1 cellular context compared by ENCODE assay signal in the genomic region with DNA sequence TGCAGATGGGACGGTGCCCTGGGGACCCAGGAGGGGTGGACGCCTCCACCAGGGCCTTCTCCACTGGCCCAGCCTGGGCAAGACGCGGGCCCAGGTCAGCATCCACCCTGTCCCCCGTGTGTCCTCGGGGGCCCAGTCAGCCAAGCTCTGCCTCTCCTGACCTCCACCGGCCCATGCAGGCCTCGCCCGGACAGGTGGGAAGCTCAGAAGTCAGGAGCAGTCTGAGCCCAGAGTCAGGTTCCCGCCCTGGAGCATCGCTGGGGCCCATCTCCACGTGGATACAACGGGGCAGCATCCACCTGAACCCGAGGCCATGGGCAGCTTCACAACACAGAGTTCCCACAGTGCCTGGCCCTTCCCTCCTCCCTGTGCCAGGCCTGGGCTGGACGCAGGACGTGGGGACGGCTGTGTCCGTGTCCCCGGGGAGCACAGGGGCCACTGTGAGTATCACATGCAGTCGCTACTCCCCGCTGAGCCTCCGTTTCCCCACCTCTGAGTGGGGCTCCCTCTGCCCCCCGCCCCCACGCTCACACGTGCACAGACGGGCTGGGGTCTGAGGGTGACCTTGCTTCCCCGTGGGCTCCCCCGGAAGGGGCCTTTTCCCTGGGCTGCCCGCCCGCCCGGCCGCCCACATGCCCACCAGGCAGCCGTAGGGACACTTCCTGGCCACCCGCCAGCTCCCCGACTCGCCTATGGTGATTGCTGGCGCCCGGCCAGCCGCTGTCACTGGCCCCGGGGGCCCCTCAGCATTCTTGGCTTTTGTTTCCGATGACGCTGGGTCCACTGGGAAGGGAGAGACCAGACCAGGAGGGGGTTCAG.
TF ChIP-seq lines count a peak whose summit lies in the region.

No MANE protein-coding gene starts in this region.

TF ChIP-seq in HepG2, 621 proteins besides CTCF, POLR2A, EP300 and RAD21 (continued from another document):
- TF ChIP-seq, protein P1, sequence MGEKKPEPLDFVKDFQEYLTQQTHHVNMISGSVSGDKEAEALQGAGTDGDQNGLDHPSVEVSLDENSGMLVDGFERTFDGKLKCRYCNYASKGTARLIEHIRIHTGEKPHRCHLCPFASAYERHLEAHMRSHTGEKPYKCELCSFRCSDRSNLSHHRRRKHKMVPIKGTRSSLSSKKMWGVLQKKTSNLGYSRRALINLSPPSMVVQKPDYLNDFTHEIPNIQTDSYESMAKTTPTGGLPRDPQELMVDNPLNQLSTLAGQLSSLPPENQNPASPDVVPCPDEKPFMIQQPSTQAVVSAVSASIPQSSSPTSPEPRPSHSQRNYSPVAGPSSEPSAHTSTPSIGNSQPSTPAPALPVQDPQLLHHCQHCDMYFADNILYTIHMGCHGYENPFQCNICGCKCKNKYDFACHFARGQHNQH (CRISPR knock-in tag; IDR thresholded peaks at IDR 0.05), result no peak
- no peak for TF ChIP-seq ATF7 (IDR thresholded peaks at IDR 0.05)
- peak; percentile 29; the same call in 1 of the 2 replicates for TF ChIP-seq ATF7 (CRISPR knock-in tag; IDR thresholded peaks at IDR 0.05)
- 0 out of 2 replicates have a peak, but pooled peaks have one; percentile 49 for TF ChIP-seq ZSCAN25 (CRISPR knock-in tag; IDR thresholded peaks at IDR 0.05)
- peak; percentile 34; the same call in 1 of the 2 replicates for TF ChIP-seq KDM5B (CRISPR knock-in tag; IDR thresholded peaks at IDR 0.05; ENCODE audit: borderline replicate concordance)
- 0 out of 2 replicates have a peak, but pooled peaks have one; percentile 39 for TF ChIP-seq ZNF274 (CRISPR knock-in tag; IDR thresholded peaks at IDR 0.05)
- TF ChIP-seq NFRKB (IDR thresholded peaks at IDR 0.05), result no peak
- TF ChIP-seq, protein P2, sequence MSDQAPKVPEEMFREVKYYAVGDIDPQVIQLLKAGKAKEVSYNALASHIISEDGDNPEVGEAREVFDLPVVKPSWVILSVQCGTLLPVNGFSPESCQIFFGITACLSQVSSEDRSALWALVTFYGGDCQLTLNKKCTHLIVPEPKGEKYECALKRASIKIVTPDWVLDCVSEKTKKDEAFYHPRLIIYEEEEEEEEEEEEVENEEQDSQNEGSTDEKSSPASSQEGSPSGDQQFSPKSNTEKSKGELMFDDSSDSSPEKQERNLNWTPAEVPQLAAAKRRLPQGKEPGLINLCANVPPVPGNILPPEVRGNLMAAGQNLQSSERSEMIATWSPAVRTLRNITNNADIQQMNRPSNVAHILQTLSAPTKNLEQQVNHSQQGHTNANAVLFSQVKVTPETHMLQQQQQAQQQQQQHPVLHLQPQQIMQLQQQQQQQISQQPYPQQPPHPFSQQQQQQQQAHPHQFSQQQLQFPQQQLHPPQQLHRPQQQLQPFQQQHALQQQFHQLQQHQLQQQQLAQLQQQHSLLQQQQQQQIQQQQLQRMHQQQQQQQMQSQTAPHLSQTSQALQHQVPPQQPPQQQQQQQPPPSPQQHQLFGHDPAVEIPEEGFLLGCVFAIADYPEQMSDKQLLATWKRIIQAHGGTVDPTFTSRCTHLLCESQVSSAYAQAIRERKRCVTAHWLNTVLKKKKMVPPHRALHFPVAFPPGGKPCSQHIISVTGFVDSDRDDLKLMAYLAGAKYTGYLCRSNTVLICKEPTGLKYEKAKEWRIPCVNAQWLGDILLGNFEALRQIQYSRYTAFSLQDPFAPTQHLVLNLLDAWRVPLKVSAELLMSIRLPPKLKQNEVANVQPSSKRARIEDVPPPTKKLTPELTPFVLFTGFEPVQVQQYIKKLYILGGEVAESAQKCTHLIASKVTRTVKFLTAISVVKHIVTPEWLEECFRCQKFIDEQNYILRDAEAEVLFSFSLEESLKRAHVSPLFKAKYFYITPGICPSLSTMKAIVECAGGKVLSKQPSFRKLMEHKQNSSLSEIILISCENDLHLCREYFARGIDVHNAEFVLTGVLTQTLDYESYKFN (CRISPR knock-in tag; conservative IDR thresholded peaks at IDR 0.05), result peak; percentile 66
- TF ChIP-seq, protein P3, sequence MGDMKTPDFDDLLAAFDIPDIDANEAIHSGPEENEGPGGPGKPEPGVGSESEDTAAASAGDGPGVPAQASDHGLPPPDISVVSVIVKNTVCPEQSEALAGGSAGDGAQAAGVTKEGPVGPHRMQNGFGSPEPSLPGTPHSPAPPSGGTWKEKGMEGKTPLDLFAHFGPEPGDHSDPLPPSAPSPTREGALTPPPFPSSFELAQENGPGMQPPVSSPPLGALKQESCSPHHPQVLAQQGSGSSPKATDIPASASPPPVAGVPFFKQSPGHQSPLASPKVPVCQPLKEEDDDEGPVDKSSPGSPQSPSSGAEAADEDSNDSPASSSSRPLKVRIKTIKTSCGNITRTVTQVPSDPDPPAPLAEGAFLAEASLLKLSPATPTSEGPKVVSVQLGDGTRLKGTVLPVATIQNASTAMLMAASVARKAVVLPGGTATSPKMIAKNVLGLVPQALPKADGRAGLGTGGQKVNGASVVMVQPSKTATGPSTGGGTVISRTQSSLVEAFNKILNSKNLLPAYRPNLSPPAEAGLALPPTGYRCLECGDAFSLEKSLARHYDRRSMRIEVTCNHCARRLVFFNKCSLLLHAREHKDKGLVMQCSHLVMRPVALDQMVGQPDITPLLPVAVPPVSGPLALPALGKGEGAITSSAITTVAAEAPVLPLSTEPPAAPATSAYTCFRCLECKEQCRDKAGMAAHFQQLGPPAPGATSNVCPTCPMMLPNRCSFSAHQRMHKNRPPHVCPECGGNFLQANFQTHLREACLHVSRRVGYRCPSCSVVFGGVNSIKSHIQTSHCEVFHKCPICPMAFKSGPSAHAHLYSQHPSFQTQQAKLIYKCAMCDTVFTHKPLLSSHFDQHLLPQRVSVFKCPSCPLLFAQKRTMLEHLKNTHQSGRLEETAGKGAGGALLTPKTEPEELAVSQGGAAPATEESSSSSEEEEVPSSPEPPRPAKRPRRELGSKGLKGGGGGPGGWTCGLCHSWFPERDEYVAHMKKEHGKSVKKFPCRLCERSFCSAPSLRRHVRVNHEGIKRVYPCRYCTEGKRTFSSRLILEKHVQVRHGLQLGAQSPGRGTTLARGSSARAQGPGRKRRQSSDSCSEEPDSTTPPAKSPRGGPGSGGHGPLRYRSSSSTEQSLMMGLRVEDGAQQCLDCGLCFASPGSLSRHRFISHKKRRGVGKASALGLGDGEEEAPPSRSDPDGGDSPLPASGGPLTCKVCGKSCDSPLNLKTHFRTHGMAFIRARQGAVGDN (CRISPR knock-in tag; IDR thresholded peaks at IDR 0.05), result peak; percentile 81
- TF ChIP-seq ARNT2 (CRISPR knock-in tag; IDR thresholded peaks at IDR 0.05; ENCODE audit: low read depth), result peak; percentile 67; the same call in 1 of the 2 replicates
- TF ChIP-seq GATAD2A (CRISPR knock-in tag; IDR thresholded peaks at IDR 0.05), result peak; percentile 71
- TF ChIP-seq, protein P4, sequence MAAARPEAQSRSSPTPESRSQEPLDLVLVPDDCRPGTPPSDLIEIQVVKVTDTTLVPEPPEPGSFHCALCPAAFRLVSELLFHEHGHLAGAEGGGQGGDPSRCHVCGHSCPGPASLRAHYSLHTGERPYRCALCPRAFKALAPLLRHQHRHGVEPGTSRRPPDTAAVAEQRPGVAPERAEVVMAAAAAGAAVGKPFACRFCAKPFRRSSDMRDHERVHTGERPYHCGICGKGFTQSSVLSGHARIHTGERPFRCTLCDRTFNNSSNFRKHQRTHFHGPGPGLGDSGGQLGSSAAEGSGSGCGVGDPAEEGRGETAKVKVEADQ (CRISPR knock-in tag; IDR thresholded peaks at IDR 0.05; ENCODE audit: borderline replicate concordance), result no peak
- TF ChIP-seq, protein P5, sequence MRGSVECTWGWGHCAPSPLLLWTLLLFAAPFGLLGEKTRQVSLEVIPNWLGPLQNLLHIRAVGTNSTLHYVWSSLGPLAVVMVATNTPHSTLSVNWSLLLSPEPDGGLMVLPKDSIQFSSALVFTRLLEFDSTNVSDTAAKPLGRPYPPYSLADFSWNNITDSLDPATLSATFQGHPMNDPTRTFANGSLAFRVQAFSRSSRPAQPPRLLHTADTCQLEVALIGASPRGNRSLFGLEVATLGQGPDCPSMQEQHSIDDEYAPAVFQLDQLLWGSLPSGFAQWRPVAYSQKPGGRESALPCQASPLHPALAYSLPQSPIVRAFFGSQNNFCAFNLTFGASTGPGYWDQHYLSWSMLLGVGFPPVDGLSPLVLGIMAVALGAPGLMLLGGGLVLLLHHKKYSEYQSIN (CRISPR knock-in tag; IDR thresholded peaks at IDR 0.05; ENCODE audit: borderline replicate concordance), result no peak
